ENCODE assay signal across 8 cellular contexts in the genomic region with DNA sequence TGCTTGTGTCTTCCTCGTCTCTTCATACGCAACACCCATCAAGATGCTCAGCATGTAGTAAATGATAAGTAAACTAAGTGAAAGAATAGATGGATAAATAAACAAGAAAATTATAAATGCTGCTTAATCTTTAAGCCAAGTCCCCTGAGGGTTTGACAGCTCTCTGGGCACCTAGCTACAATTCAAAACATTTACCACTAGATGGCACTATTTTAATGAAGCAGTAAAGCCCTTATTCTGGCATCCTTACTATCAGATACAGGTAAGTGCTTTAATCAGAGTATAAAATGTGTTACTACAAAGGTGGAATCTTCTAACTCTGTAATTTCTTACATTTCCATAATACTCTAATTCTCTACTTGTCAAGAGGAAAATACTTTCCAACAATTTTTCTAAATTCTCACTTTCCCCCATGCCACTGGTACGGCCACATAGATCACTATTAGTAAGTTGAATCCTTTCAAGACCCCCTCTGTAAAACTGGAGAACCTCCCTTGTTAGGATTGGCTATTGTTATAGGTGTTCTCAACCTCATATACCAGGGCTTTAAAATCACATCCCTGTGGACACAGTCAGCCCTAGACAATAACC.
A peak's percentile ranks its signal among the peaks of the same experiment; 100 is the strongest.
DNase-seq lines count a peak whose midpoint lies in the region; ATAC-seq, FAIRE-seq and TF ChIP-seq lines count a peak whose summit lies in the region.

No MANE protein-coding gene starts in this region.

- TF ChIP-seq CTCF in AG04450 (IDR thresholded peaks at IDR 0.05; ENCODE audit: low read depth, low read length) (peak; percentile 67), astrocyte of the spinal cord (IDR thresholded peaks at IDR 0.05; ENCODE audit: low read depth, low read length) (peak; percentile 55)

- no peak for TF ChIP-seq POLR2A in GM12891 (IDR thresholded peaks at IDR 0.05; ENCODE audit: low read depth, low read length)

- H3K9me3 ChIP-seq in AG04450 (ENCODE audit: control insufficient read depth, insufficient read depth, low read length), result no peaks in the 10 kb centered on the region

- in situ Hi-C loops in astrocyte of the spinal cord (cut with HindIII; ENCODE audit: low sequenced_read_pairs), result no loop called here

- POLR2A ChIA-PET in AG04450 (lab: Yijun Ruan, JAX), result no interaction called here

- no peak overlapping the region for H3K27ac ChIP-seq in AG04450 (ENCODE audit: low read depth, low read length)

- H3K4me3 ChIP-seq in AG04450 (ENCODE audit: low read depth, low read length) (no peak overlapping the region), astrocyte of the spinal cord (ENCODE audit: low read depth, low read length) (no peak overlapping the region)

- ATAC-seq in HG03139 (IDR thresholded peaks at IDR 0.05; ENCODE audit: unreplicated experiment), result peak; percentile 63

- FAIRE-seq in GM12891 (lab: Jason Lieb, UNC), result peak; percentile 73
- FAIRE-seq in urothelium cell line (lab: Jason Lieb, UNC), result no peak

- CTCF ChIA-PET in AG04450 (lab: Charles Lee), result interaction anchor here (0.6 to 5.1 kb wide), 17 partner anchors 10 to 701 kb away, joined by 3 to 34 read pairs (median 4); no protein-coding TSS in a partner anchor

- H3K27me3 ChIP-seq in AG04450 (ENCODE audit: control insufficient read depth, insufficient read depth, low read length), result peaks cover 3% of the 10 kb centered on the region

- DNase-seq in AG04450 (ENCODE audit: low read depth, low spot score) (no peak), GM12891 (ENCODE audit: insufficient read length, low spot score) (peak; percentile 12), NCI-H2227 (lab: John Stamatoyannopoulos, UW; ENCODE audit: unreplicated experiment) (peak; percentile 70), astrocyte of the spinal cord (ENCODE audit: low read depth, low spot score) (peak; percentile 46), kidney glomerular epithelial cell (lab: John Stamatoyannopoulos, UW) (peak; percentile 61), urothelium cell line (ENCODE audit: low spot score) (peak; percentile 55)
- DNase-seq in stimulated activated CD4-positive, alpha-beta T cell treated with anti-CD3 and anti-CD28 coated beads, Interleukin-4, amount 100 ng/mL, for 4 hours, result no peak

TF ChIP-seq in GM12891, 5 proteins besides CTCF, POLR2A, EP300 and RAD21:
- TF ChIP-seq POLR2AphosphoS5 (IDR thresholded peaks at IDR 0.05; ENCODE audit: low read depth, low read length) (no peak), POU2F2 (IDR thresholded peaks at IDR 0.05; ENCODE audit: low read depth, low read length) (no peak), PAX5 (IDR thresholded peaks at IDR 0.05; ENCODE audit: insufficient read depth, low read length, severe bottlenecking) (no peak), SPI1 (IDR thresholded peaks at IDR 0.05; ENCODE audit: low read depth, low read length) (no peak), TAF1 (IDR thresholded peaks at IDR 0.05; ENCODE audit: low read depth, low read length) (no peak)

Comparison
In these comparisons a context has a peak if more than half of its experiments do, and no peak if none do; other contexts are left out.
1. DNase-seq: peak in GM12891 (single experiment), NCI-H2227 (single experiment), astrocyte of the spinal cord (single experiment), kidney glomerular epithelial cell (single experiment) and urothelium cell line (single experiment); none in AG04450 (single experiment) and stimulated activated CD4-positive, alpha-beta T cell treated with anti-CD3 and anti-CD28 coated beads, Interleukin-4, amount 100 ng/mL, for 4 hours (0 of 2).